In the genomic region with DNA sequence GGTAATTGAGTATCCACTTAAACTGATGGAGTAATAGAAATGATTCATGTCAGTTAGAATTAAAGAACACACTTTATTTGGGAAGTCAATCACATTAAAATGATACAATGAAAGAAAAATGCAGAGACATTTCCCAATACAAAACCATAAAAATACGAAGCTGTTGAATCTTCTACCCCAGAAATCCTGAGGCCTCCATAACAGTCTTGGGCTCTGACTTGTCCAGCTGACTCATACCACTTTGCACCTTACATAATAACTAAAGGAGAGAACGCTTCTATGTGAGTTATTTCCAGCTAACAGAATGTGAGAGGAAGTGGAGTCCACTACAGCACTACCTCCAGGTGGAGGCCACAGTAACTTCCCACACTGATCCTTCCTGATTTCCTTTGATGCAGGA, we compare ENCODE assay signal across 1 cellular context.
TF ChIP-seq lines count a peak whose summit lies in the region.

No MANE protein-coding gene starts in this region.

TF ChIP-seq in WTC11, 78 proteins besides CTCF, POLR2A, EP300 and RAD21 (continued from another document):
- TF ChIP-seq ZNF532 (CRISPR knock-in tag; IDR thresholded peaks at IDR 0.05; ENCODE audit: borderline replicate concordance), result no peak
- no peak for TF ChIP-seq STAT6 (CRISPR knock-in tag; conservative IDR thresholded peaks at IDR 0.05; ENCODE audit: low read depth)
- TF ChIP-seq ZNF121 (CRISPR knock-in tag; IDR thresholded peaks at IDR 0.05), result no peak
- TF ChIP-seq EMX1 (CRISPR knock-in tag; IDR thresholded peaks at IDR 0.05), result no peak
- TF ChIP-seq, protein P1, sequence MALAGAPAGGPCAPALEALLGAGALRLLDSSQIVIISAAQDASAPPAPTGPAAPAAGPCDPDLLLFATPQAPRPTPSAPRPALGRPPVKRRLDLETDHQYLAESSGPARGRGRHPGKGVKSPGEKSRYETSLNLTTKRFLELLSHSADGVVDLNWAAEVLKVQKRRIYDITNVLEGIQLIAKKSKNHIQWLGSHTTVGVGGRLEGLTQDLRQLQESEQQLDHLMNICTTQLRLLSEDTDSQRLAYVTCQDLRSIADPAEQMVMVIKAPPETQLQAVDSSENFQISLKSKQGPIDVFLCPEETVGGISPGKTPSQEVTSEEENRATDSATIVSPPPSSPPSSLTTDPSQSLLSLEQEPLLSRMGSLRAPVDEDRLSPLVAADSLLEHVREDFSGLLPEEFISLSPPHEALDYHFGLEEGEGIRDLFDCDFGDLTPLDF (CRISPR knock-in tag; IDR thresholded peaks at IDR 0.05), result no peak
- TF ChIP-seq JAZF1 (CRISPR knock-in tag; IDR thresholded peaks at IDR 0.05), result no peak
- no peak for TF ChIP-seq MLX (CRISPR knock-in tag; IDR thresholded peaks at IDR 0.05)
- no peak for TF ChIP-seq NR2C2 (CRISPR knock-in tag; IDR thresholded peaks at IDR 0.05)
- TF ChIP-seq OVOL2 (CRISPR knock-in tag; IDR thresholded peaks at IDR 0.05; ENCODE audit: borderline replicate concordance), result no peak
- TF ChIP-seq ARID4B (CRISPR knock-in tag; IDR thresholded peaks at IDR 0.05; ENCODE audit: borderline replicate concordance), result no peak
- TF ChIP-seq, protein P2, sequence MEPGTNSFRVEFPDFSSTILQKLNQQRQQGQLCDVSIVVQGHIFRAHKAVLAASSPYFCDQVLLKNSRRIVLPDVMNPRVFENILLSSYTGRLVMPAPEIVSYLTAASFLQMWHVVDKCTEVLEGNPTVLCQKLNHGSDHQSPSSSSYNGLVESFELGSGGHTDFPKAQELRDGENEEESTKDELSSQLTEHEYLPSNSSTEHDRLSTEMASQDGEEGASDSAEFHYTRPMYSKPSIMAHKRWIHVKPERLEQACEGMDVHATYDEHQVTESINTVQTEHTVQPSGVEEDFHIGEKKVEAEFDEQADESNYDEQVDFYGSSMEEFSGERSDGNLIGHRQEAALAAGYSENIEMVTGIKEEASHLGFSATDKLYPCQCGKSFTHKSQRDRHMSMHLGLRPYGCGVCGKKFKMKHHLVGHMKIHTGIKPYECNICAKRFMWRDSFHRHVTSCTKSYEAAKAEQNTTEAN (CRISPR knock-in tag; IDR thresholded peaks at IDR 0.05), result no peak
- TF ChIP-seq NFE2L1 (CRISPR knock-in tag; IDR thresholded peaks at IDR 0.05), result no peak
- TF ChIP-seq NR1H2 (CRISPR knock-in tag; IDR thresholded peaks at IDR 0.05), result no peak
- TF ChIP-seq GTF2I (CRISPR knock-in tag; conservative IDR thresholded peaks at IDR 0.05), result no peak
